13 cellular contexts compared by ENCODE assay signal in genomic region chr6:149261364-149261763, GRCh38.
"Had no signal": no experiment of that assay in that cellular context is flagged by ENCODE, and none has a peak within 500 bp of the region (broad histone marks: within the 10 kb centered on the region; RNA-seq: fewer than 3 reads in every experiment).

No MANE protein-coding gene starts in this region.

- H3K4me1 ChIP-seq: pancreas, tibial artery, uterus had no signal

- H3K9me3 ChIP-seq: esophagus muscularis mucosa, pancreas, SK-N-SH, tibial artery, uterus had no signal

- H3K9me3 Mint-ChIP-seq: neural progenitor cell had no signal

- H3K27me3 ChIP-seq: brain microvascular endothelial cell, dorsolateral prefrontal cortex, esophagus muscularis mucosa, neural progenitor cell, pancreas, uterus had no signal

- H3K9me2 ChIP-seq: SK-N-SH had no signal

- H3K4me3 ChIP-seq: dorsolateral prefrontal cortex, esophagus muscularis mucosa, neural progenitor cell, pancreas, tibial artery, uterus had no signal

- H3K4me3 Mint-ChIP-seq: neural progenitor cell had no signal

- DNase-seq: activated naive CD4-positive, alpha-beta T cell; brain microvascular endothelial cell; dorsolateral prefrontal cortex; foreskin fibroblast; glutamatergic neuron; pancreas; SK-N-SH; stimulated activated CD4-positive, alpha-beta T cell treated with anti-CD3 and anti-CD28 coated beads, Interleukin-4, amount 100 ng/mL, for 1 hour; stimulated activated CD8-positive, alpha-beta memory T cell treated with anti-CD3 and anti-CD28 coated beads, Interleukin-4, amount 100 ng/mL, for 48 hours; tibial artery; uterus had no signal

- ATAC-seq: pancreas had no signal

- H3K36me3 Mint-ChIP-seq: neural progenitor cell had no signal

- H3K27ac ChIP-seq: brain microvascular endothelial cell, dorsolateral prefrontal cortex, esophagus muscularis mucosa, neural progenitor cell, pancreas, tibial artery, uterus had no signal

- H3K4me2 ChIP-seq: neural progenitor cell, SK-N-SH had no signal

- H2AFZ ChIP-seq: neural progenitor cell had no signal

- H3K36me3 ChIP-seq: brain microvascular endothelial cell, esophagus muscularis mucosa, neural progenitor cell, pancreas, tibial artery, uterus had no signal
